In genomic region chr2:119259296-119259860, GRCh38 we compare ENCODE assay signal across 1 cellular context.
TF ChIP-seq lines count a peak whose summit lies in the region.

No MANE protein-coding gene starts in this region.

TF ChIP-seq in GM23338, 12 proteins besides CTCF, POLR2A, EP300 and RAD21 (continued from another document):
- TF ChIP-seq, protein P1, sequence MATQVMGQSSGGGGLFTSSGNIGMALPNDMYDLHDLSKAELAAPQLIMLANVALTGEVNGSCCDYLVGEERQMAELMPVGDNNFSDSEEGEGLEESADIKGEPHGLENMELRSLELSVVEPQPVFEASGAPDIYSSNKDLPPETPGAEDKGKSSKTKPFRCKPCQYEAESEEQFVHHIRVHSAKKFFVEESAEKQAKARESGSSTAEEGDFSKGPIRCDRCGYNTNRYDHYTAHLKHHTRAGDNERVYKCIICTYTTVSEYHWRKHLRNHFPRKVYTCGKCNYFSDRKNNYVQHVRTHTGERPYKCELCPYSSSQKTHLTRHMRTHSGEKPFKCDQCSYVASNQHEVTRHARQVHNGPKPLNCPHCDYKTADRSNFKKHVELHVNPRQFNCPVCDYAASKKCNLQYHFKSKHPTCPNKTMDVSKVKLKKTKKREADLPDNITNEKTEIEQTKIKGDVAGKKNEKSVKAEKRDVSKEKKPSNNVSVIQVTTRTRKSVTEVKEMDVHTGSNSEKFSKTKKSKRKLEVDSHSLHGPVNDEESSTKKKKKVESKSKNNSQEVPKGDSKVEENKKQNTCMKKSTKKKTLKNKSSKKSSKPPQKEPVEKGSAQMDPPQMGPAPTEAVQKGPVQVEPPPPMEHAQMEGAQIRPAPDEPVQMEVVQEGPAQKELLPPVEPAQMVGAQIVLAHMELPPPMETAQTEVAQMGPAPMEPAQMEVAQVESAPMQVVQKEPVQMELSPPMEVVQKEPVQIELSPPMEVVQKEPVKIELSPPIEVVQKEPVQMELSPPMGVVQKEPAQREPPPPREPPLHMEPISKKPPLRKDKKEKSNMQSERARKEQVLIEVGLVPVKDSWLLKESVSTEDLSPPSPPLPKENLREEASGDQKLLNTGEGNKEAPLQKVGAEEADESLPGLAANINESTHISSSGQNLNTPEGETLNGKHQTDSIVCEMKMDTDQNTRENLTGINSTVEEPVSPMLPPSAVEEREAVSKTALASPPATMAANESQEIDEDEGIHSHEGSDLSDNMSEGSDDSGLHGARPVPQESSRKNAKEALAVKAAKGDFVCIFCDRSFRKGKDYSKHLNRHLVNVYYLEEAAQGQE (IDR thresholded peaks at IDR 0.05; ENCODE audit: unreplicated experiment), result no peak
